2 cellular contexts compared by ENCODE assay signal in genomic region chr16:20674684-20675487, GRCh38.
TF ChIP-seq lines count a peak whose summit lies in the region.

No MANE protein-coding gene starts in this region.

TF ChIP-seq in K562, 482 proteins besides CTCF, POLR2A, EP300 and RAD21 (continued from another document and continues in another):
- TF ChIP-seq, protein P1, sequence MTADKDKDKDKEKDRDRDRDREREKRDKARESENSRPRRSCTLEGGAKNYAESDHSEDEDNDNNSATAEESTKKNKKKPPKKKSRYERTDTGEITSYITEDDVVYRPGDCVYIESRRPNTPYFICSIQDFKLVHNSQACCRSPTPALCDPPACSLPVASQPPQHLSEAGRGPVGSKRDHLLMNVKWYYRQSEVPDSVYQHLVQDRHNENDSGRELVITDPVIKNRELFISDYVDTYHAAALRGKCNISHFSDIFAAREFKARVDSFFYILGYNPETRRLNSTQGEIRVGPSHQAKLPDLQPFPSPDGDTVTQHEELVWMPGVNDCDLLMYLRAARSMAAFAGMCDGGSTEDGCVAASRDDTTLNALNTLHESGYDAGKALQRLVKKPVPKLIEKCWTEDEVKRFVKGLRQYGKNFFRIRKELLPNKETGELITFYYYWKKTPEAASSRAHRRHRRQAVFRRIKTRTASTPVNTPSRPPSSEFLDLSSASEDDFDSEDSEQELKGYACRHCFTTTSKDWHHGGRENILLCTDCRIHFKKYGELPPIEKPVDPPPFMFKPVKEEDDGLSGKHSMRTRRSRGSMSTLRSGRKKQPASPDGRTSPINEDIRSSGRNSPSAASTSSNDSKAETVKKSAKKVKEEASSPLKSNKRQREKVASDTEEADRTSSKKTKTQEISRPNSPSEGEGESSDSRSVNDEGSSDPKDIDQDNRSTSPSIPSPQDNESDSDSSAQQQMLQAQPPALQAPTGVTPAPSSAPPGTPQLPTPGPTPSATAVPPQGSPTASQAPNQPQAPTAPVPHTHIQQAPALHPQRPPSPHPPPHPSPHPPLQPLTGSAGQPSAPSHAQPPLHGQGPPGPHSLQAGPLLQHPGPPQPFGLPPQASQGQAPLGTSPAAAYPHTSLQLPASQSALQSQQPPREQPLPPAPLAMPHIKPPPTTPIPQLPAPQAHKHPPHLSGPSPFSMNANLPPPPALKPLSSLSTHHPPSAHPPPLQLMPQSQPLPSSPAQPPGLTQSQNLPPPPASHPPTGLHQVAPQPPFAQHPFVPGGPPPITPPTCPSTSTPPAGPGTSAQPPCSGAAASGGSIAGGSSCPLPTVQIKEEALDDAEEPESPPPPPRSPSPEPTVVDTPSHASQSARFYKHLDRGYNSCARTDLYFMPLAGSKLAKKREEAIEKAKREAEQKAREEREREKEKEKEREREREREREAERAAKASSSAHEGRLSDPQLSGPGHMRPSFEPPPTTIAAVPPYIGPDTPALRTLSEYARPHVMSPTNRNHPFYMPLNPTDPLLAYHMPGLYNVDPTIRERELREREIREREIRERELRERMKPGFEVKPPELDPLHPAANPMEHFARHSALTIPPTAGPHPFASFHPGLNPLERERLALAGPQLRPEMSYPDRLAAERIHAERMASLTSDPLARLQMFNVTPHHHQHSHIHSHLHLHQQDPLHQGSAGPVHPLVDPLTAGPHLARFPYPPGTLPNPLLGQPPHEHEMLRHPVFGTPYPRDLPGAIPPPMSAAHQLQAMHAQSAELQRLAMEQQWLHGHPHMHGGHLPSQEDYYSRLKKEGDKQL (CRISPR knock-in tag; IDR thresholded peaks at IDR 0.05; ENCODE audit: borderline replicate concordance), result no peak
- TF ChIP-seq MGA (IDR thresholded peaks at IDR 0.05) (0 out of 2 replicates have a peak, but pooled peaks have one; percentile 49), TCF3 (CRISPR knock-in tag; IDR thresholded peaks at IDR 0.05) (no peak)

TF ChIP-seq in HepG2, 621 proteins besides CTCF, POLR2A, EP300 and RAD21 (continued from another document and continues in another):
- no peak for TF ChIP-seq FOXP1 (IDR thresholded peaks at IDR 0.05)
- no peak for TF ChIP-seq FOXP1 (CRISPR knock-in tag; IDR thresholded peaks at IDR 0.05)
- 0 out of 2 replicates have a peak, but pooled peaks have one; percentile 35 for TF ChIP-seq TBX2 (CRISPR knock-in tag; IDR thresholded peaks at IDR 0.05; ENCODE audit: borderline replicate concordance)
- TF ChIP-seq, protein P2, sequence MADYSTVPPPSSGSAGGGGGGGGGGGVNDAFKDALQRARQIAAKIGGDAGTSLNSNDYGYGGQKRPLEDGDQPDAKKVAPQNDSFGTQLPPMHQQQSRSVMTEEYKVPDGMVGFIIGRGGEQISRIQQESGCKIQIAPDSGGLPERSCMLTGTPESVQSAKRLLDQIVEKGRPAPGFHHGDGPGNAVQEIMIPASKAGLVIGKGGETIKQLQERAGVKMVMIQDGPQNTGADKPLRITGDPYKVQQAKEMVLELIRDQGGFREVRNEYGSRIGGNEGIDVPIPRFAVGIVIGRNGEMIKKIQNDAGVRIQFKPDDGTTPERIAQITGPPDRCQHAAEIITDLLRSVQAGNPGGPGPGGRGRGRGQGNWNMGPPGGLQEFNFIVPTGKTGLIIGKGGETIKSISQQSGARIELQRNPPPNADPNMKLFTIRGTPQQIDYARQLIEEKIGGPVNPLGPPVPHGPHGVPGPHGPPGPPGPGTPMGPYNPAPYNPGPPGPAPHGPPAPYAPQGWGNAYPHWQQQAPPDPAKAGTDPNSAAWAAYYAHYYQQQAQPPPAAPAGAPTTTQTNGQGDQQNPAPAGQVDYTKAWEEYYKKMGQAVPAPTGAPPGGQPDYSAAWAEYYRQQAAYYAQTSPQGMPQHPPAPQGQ (CRISPR knock-in tag; IDR thresholded peaks at IDR 0.05; ENCODE audit: borderline replicate concordance), result no peak
- no peak for TF ChIP-seq ZNF746 (CRISPR knock-in tag; IDR thresholded peaks at IDR 0.05)
- no peak for TF ChIP-seq PLRG1 (conservative IDR thresholded peaks at IDR 0.05)
- TF ChIP-seq KDM5B (CRISPR knock-in tag; IDR thresholded peaks at IDR 0.05; ENCODE audit: borderline replicate concordance), result peak; percentile 85; the same call in 1 of the 2 replicates
- TF ChIP-seq HNRNPK (IDR thresholded peaks at IDR 0.05; ENCODE audit: low read depth, low read length, poor library complexity, severe bottlenecking), result no peak
- TF ChIP-seq, protein P3, sequence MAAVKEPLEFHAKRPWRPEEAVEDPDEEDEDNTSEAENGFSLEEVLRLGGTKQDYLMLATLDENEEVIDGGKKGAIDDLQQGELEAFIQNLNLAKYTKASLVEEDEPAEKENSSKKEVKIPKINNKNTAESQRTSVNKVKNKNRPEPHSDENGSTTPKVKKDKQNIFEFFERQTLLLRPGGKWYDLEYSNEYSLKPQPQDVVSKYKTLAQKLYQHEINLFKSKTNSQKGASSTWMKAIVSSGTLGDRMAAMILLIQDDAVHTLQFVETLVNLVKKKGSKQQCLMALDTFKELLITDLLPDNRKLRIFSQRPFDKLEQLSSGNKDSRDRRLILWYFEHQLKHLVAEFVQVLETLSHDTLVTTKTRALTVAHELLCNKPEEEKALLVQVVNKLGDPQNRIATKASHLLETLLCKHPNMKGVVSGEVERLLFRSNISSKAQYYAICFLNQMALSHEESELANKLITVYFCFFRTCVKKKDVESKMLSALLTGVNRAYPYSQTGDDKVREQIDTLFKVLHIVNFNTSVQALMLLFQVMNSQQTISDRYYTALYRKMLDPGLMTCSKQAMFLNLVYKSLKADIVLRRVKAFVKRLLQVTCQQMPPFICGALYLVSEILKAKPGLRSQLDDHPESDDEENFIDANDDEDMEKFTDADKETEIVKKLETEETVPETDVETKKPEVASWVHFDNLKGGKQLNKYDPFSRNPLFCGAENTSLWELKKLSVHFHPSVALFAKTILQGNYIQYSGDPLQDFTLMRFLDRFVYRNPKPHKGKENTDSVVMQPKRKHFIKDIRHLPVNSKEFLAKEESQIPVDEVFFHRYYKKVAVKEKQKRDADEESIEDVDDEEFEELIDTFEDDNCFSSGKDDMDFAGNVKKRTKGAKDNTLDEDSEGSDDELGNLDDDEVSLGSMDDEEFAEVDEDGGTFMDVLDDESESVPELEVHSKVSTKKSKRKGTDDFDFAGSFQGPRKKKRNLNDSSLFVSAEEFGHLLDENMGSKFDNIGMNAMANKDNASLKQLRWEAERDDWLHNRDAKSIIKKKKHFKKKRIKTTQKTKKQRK (IDR thresholded peaks at IDR 0.05; ENCODE audit: low read length), result no peak
- no peak for TF ChIP-seq AFF4 (CRISPR knock-in tag; IDR thresholded peaks at IDR 0.05)
- TF ChIP-seq ZFP1 (CRISPR knock-in tag; IDR thresholded peaks at IDR 0.05), result no peak
- TF ChIP-seq JDP2 (CRISPR knock-in tag; IDR thresholded peaks at IDR 0.05; ENCODE audit: borderline replicate concordance), result no peak
- no peak for TF ChIP-seq HNF1A (IDR thresholded peaks at IDR 0.05; ENCODE audit: low read depth)
- TF ChIP-seq HNF1A (CRISPR knock-in tag; IDR thresholded peaks at IDR 0.05; ENCODE audit: borderline replicate concordance), result no peak
- TF ChIP-seq GZF1 (CRISPR knock-in tag; IDR thresholded peaks at IDR 0.05), result no peak
- no peak for TF ChIP-seq ZBTB7A (CRISPR knock-in tag; IDR thresholded peaks at IDR 0.05)
- TF ChIP-seq ZNF562 (CRISPR knock-in tag; IDR thresholded peaks at IDR 0.05; ENCODE audit: borderline replicate concordance), result no peak
- TF ChIP-seq ZNF543 (CRISPR knock-in tag; IDR thresholded peaks at IDR 0.05), result no peak; the same call in 1 of the 2 replicates
- no peak for TF ChIP-seq SUZ12 (IDR thresholded peaks at IDR 0.05; ENCODE audit: low read depth, low read length)
- TF ChIP-seq ZNF773 (CRISPR knock-in tag; IDR thresholded peaks at IDR 0.05; ENCODE audit: borderline replicate concordance), result no peak
- TF ChIP-seq, protein P4, sequence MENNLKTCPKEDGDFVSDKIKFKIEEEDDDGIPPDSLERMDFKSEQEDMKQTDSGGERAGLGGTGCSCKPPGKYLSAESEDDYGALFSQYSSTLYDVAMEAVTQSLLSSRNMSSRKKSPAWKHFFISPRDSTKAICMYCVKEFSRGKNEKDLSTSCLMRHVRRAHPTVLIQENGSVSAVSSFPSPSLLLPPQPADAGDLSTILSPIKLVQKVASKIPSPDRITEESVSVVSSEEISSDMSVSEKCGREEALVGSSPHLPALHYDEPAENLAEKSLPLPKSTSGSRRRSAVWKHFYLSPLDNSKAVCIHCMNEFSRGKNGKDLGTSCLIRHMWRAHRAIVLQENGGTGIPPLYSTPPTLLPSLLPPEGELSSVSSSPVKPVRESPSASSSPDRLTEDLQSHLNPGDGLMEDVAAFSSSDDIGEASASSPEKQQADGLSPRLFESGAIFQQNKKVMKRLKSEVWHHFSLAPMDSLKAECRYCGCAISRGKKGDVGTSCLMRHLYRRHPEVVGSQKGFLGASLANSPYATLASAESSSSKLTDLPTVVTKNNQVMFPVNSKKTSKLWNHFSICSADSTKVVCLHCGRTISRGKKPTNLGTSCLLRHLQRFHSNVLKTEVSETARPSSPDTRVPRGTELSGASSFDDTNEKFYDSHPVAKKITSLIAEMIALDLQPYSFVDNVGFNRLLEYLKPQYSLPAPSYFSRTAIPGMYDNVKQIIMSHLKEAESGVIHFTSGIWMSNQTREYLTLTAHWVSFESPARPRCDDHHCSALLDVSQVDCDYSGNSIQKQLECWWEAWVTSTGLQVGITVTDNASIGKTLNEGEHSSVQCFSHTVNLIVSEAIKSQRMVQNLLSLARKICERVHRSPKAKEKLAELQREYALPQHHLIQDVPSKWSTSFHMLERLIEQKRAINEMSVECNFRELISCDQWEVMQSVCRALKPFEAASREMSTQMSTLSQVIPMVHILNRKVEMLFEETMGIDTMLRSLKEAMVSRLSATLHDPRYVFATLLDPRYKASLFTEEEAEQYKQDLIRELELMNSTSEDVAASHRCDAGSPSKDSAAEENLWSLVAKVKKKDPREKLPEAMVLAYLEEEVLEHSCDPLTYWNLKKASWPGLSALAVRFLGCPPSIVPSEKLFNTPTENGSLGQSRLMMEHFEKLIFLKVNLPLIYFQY (CRISPR knock-in tag; IDR thresholded peaks at IDR 0.05; ENCODE audit: borderline replicate concordance), result no peak
- no peak for TF ChIP-seq PTBP1 (IDR thresholded peaks at IDR 0.05; ENCODE audit: low read depth, low read length, poor library complexity, severe bottlenecking)
- no peak for TF ChIP-seq SOX5 (CRISPR knock-in tag; IDR thresholded peaks at IDR 0.05; ENCODE audit: borderline replicate concordance)
- no peak for TF ChIP-seq MAFF (IDR thresholded peaks at IDR 0.05; ENCODE audit: low read depth, low read length)
- TF ChIP-seq GABPA (IDR thresholded peaks at IDR 0.05; ENCODE audit: low read depth, low read length), result no peak
- TF ChIP-seq GABPA (CRISPR knock-in tag; IDR thresholded peaks at IDR 0.05; ENCODE audit: low read depth), result no peak
- TF ChIP-seq NFYC (CRISPR knock-in tag; IDR thresholded peaks at IDR 0.05), result no peak
- no peak for TF ChIP-seq ZNF124 (CRISPR knock-in tag; IDR thresholded peaks at IDR 0.05)
- TF ChIP-seq ELF1 (CRISPR knock-in tag; IDR thresholded peaks at IDR 0.05), result no peak
- no peak for TF ChIP-seq ZNF496 (CRISPR knock-in tag; IDR thresholded peaks at IDR 0.05; ENCODE audit: insufficient replicate concordance)
